In genomic region chr22:29031236-29031982, GRCh38 we compare ENCODE assay signal across 8 cellular contexts. TPM values are rescaled to one million over a fixed set of nuclear protein-coding genes. Genes with fewer than 3 reads are reported as not detected.
DNase-seq lines count a peak whose midpoint lies in the region; ATAC-seq and TF ChIP-seq lines count a peak whose summit lies in the region.

No MANE protein-coding gene starts in this region.

- no peaks in the 10 kb centered on the region for H3K36me3 Mint-ChIP-seq in activated CD8-positive, alpha-beta memory T cell treated with anti-CD3 and anti-CD28 coated beads, Interleukin-2, amount 10 ng/mL, durations not matched to agents 7 days and 5 days

- ATAC-seq in activated CD4-positive, CD25-positive, alpha-beta regulatory T cell treated with anti-CD3 and anti-CD28 coated beads, Interleukin-2, amount 50 U/mL, for 24 hours, result no peak
- no peak for ATAC-seq in activated CD8-positive, alpha-beta memory T cell treated with anti-CD3 and anti-CD28 coated beads, Interleukin-2, amount 10 ng/mL, durations not matched to agents 7 days and 5 days

- H3K4me3 ChIP-seq in epithelial cell of proximal tubule (ENCODE audit: low read depth, low read length) (peak overlapping the region; percentile 43), muscle layer of colon (ENCODE audit: low read depth in 1 of 2, low read length in 2 of 2) (peak overlapping the region in 1 of 2 donors; percentile 44)

- H3K27ac ChIP-seq in muscle layer of colon (ENCODE audit: low read depth, low read length), result peak overlapping the region; percentile 75

- H3K9ac ChIP-seq in muscle layer of colon (ENCODE audit: low read length), result peak overlapping the region; percentile 35

- H3K9me3 ChIP-seq in muscle layer of colon (ENCODE audit: low read length), result no peaks in the 10 kb centered on the region

- H3K4me1 Mint-ChIP-seq in activated CD8-positive, alpha-beta memory T cell treated with anti-CD3 and anti-CD28 coated beads, Interleukin-2, amount 10 ng/mL, durations not matched to agents 7 days and 5 days, result peaks cover 10% of the 10 kb centered on the region

- H3K4me3 Mint-ChIP-seq in activated CD8-positive, alpha-beta memory T cell treated with anti-CD3 and anti-CD28 coated beads, Interleukin-2, amount 10 ng/mL, durations not matched to agents 7 days and 5 days, result no peak overlapping the region

- H3K36me3 ChIP-seq in muscle layer of colon (ENCODE audit: insufficient read depth, low read length), result no peaks in the 10 kb centered on the region

- CTCF ChIA-PET in activated CD8-positive, alpha-beta memory T cell treated with anti-CD3 and anti-CD28 coated beads, Interleukin-2, amount 10 ng/mL, durations not matched to agents 7 days and 5 days (lab: Charles Lee), result interaction anchor here (1.7 to 2.1 kb wide), 2 partner anchors 9 to 176 kb away, joined by 6 to 12 read pairs; no protein-coding TSS in a partner anchor

- H3K9me3 Mint-ChIP-seq in activated CD8-positive, alpha-beta memory T cell treated with anti-CD3 and anti-CD28 coated beads, Interleukin-2, amount 10 ng/mL, durations not matched to agents 7 days and 5 days (ENCODE audit: low read depth), result no peaks in the 10 kb centered on the region

- H3K27me3 ChIP-seq in muscle layer of colon (ENCODE audit: control insufficient read depth in 1 of 2, insufficient read depth in 2 of 2, low read length in 2 of 2), result no peaks in the 10 kb centered on the region

- H3K27ac Mint-ChIP-seq in activated CD8-positive, alpha-beta memory T cell treated with anti-CD3 and anti-CD28 coated beads, Interleukin-2, amount 10 ng/mL, durations not matched to agents 7 days and 5 days, result no peak overlapping the region

- H3K4me1 ChIP-seq in muscle layer of colon (ENCODE audit: insufficient read depth, low read length), result peaks cover 35% of the 10 kb centered on the region

- peak; percentile 97 for DNase-seq in Daoy (ENCODE audit: low read depth)
- DNase-seq in SHP77 (lab: John Stamatoyannopoulos, UW), result peak; percentile 60 to 73
- DNase-seq in epithelial cell of proximal tubule (ENCODE audit: low read depth), result peak; percentile 97
- DNase-seq in NCI-H510A treated with DMSO at 0.1 percent for 48 hours (lab: John Stamatoyannopoulos, UW), result no peak
- DNase-seq in activated CD8-positive, alpha-beta memory T cell treated with anti-CD3 and anti-CD28 coated beads, Interleukin-2, amount 10 ng/mL, durations not matched to agents 7 days and 5 days, result no peak
- DNase-seq in retina, result no peak

- peaks cover 77% of the 10 kb centered on the region for H3K27me3 Mint-ChIP-seq in activated CD8-positive, alpha-beta memory T cell treated with anti-CD3 and anti-CD28 coated beads, Interleukin-2, amount 10 ng/mL, durations not matched to agents 7 days and 5 days

- peak; percentile 46 for TF ChIP-seq CTCF in epithelial cell of proximal tubule (conservative IDR thresholded peaks at IDR 0.05; ENCODE audit: low read depth, low read length)

RNA-seq across cellular contexts. Expression of gene C22orf31, which starts 30.2 kb away (rescaled TPM):
- total RNA-seq in Daoy (2014; rRNA removed; shearing (Covaris generic)), result not detected in 2 replicates
- not detected in 2 replicates for total RNA-seq in epithelial cell of proximal tubule
- not detected for total RNA-seq in activated CD8-positive, alpha-beta memory T cell treated with anti-CD3 and anti-CD28 coated beads, Interleukin-2, amount 10 ng/mL, durations not matched to agents 7 days and 5 days

RNA-seq across cellular contexts. Expression of gene KREMEN1, which starts 41.4 kb away (rescaled TPM):
- total RNA-seq in Daoy (2014; rRNA removed; shearing (Covaris generic)), result 0.36 and 1.4 TPM in 2 replicates
- 4.8 and 10.8 TPM in 2 replicates for total RNA-seq in epithelial cell of proximal tubule
- under 1 TPM; 0.09 to 0.47 TPM for total RNA-seq in activated CD8-positive, alpha-beta memory T cell treated with anti-CD3 and anti-CD28 coated beads, Interleukin-2, amount 10 ng/mL, durations not matched to agents 7 days and 5 days

Comparison
In these comparisons a context has a peak if more than half of its experiments do, and no peak if none do; other contexts are left out.
1. DNase-seq: peak in Daoy (single experiment), SHP77 (2 of 2) and epithelial cell of proximal tubule (single experiment); none in NCI-H510A treated with DMSO at 0.1 percent for 48 hours (single experiment), activated CD8-positive, alpha-beta memory T cell treated with anti-CD3 and anti-CD28 coated beads, Interleukin-2, amount 10 ng/mL, durations not matched to agents 7 days and 5 days (single experiment) and retina (single experiment).